Comparison of ENCODE assay signal across 1 cellular context in the genomic region with DNA sequence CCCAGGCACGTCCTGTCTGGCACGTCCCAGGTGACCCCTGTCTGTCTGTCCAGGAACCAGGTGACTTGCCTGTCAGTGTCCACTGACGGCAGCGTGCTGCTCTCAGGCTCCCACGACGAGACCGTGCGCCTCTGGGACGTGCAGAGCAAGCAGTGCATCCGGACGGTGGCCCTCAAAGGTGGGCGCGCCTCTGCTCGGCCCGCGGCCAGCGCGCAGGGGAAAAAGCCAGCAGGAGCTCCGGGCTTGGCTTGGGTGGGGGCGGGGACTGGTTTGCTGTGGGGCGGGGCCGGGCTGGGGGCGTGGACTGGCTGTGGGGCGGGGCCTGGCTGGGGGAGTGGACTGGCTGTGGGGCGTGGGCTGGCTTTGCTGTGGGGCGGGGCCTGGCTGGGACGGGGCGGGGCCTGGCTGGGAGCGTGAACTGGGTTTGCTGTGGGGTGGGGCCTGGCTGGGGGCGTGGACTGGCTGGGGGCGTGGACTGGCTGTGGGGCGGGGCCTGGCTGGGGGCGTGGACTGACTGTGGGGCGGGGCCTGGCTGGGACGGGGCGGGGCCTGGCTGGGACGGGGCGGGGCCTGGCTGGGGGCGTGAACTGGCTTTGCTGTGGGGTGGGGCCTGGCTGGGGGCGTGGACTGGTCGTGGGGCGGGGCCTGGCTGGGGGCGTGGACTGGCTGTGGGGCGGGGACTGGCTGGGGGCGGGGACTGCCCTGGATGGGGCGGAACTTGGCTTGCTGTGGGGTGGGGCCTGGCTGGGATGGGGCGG.
TF ChIP-seq lines count a peak whose summit lies in the region.

No MANE protein-coding gene starts in this region.

TF ChIP-seq in IMR-90, 13 proteins besides CTCF, POLR2A, EP300 and RAD21:
- TF ChIP-seq ELK1 (IDR thresholded peaks at IDR 0.05; ENCODE audit: borderline replicate concordance, low read depth, low read length) (no peak), MAFK (IDR thresholded peaks at IDR 0.05; ENCODE audit: low read depth, low read length) (no peak), BHLHE40 (IDR thresholded peaks at IDR 0.05; ENCODE audit: low read depth, low read length) (no peak), NFE2L2 (IDR thresholded peaks at IDR 0.05; ENCODE audit: low read depth, low read length) (no peak), RCOR1 (IDR thresholded peaks at IDR 0.05; ENCODE audit: insufficient replicate concordance, low read length) (no peak), MXI1 (IDR thresholded peaks at IDR 0.05; ENCODE audit: borderline replicate concordance, low read depth, low read length) (no peak)
